In the genomic region with DNA sequence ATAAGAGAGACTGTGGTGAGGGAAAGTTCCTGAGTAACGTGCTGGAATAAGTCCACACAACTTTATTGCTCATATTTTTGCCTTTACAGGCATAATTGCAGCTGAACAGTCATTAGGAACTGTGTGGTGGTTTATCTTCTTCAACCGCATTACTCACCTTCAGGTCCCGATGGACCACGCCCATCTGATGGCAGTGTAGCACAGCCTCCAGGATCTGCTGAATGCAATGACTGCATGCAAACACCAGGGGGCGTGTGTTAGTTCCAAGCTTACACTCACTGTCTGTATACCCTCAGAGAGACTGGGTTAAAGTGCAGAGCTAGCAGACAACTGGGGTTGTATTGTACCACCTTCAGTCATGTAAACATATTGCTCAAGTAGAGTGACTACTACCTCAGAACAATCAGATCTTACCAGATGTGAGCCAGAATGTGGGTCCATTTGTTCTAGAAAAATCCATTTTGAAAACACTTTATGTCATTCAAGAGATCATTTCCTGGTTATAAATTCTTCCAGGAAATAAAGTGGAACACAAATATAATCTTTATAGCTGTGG, we compare ENCODE assay signal across 8 cellular contexts.
DNase-seq lines count a peak whose midpoint lies in the region; ATAC-seq, FAIRE-seq and TF ChIP-seq lines count a peak whose summit lies in the region.

No MANE protein-coding gene starts in this region.

- no peaks in the 10 kb centered on the region for H3K27me3 ChIP-seq in hepatocyte

- H3K27ac ChIP-seq in A549 = peak overlapping the region; percentile 53 to 55
- H3K27ac ChIP-seq in hepatocyte = peak overlapping the region; percentile 68

- H3K4me3 ChIP-seq in A549 = no peak overlapping the region
- H3K4me3 ChIP-seq in astrocyte of the cerebellum (ENCODE audit: low read depth, low read length) = no peak overlapping the region
- H3K4me3 ChIP-seq in hepatocyte = no peak overlapping the region
- H3K4me3 ChIP-seq in skeletal muscle cell (ENCODE audit: low read depth, low read length) = no peak overlapping the region

- TF ChIP-seq RAD21 in A549 (conservative IDR thresholded peaks at IDR 0.05 in 1 of 2, IDR thresholded peaks at IDR 0.05 in 1 of 2) = peak; percentile 80 to 83

- POLR2A ChIA-PET in A549 (lab: Yijun Ruan, JAX) = interaction anchor here (0.6 to 1.1 kb wide), 3 partner anchors 98 to 213 kb away, joined by 3 read pairs; no protein-coding TSS in a partner anchor

- no peaks in the 10 kb centered on the region for H3K9me2 ChIP-seq in hepatocyte (replicated peaks; ENCODE audit: insufficient read depth)

- peaks cover 25% of the 10 kb centered on the region for H3K4me1 ChIP-seq in A549
- no peaks in the 10 kb centered on the region for H3K4me1 ChIP-seq in hepatocyte (ENCODE audit: insufficient read depth)

- no peak for TF ChIP-seq POLR2A in A549 (IDR thresholded peaks at IDR 0.05; ENCODE audit: low read length)

- peak; percentile 100 for ATAC-seq in A549
- peak; percentile 99 for ATAC-seq in GM18517 (IDR thresholded peaks at IDR 0.05; ENCODE audit: unreplicated experiment)
- peak; percentile 100 for ATAC-seq in HG03039 (IDR thresholded peaks at IDR 0.05; ENCODE audit: unreplicated experiment)

- H3K9me3 ChIP-seq in A549 = no peaks in the 10 kb centered on the region
- no peaks in the 10 kb centered on the region for H3K9me3 ChIP-seq in hepatocyte (ENCODE audit: low read depth)

- in situ Hi-C loops in astrocyte of the cerebellum (cut with HindIII; ENCODE audit: low sequenced_read_pairs) = no loop called here

- FAIRE-seq in A549 (lab: Jason Lieb, UNC) = no peak

- H3K36me3 ChIP-seq in hepatocyte (replicated peaks; ENCODE audit: insufficient read depth, low read depth) = no peaks in the 10 kb centered on the region

- no peak overlapping the region for H2AFZ ChIP-seq in hepatocyte

- peaks cover under 1% of the 10 kb centered on the region for H3K79me2 ChIP-seq in hepatocyte

- TF ChIP-seq EP300 in A549 (IDR thresholded peaks at IDR 0.05) = no peak

- DNase-seq in A549 (ENCODE audit: low read depth in 1 of 2, low spot score in 1 of 2) (peak; percentile 60 to 93), NCI-H2081 (lab: John Stamatoyannopoulos, UW) (peak; percentile 69 to 85), T-helper 9 cell (peak; percentile 80), astrocyte of the cerebellum (ENCODE audit: low read depth) (peak; percentile 92), hepatocyte (ENCODE audit: low spot score) (peak; percentile 95), skeletal muscle cell (ENCODE audit: low read depth) (peak; percentile 91)

- 3% methylated on average over 5 of the region's 5 CpGs for WGBS in A549 (ENCODE audit: missing lambda C conversion rate)
- WGBS in hepatocyte (ENCODE audit: low lambda C conversion rate, missing lambda C conversion rate) = 14% methylated on average over 5 of the region's 5 CpGs

- H4K20me1 ChIP-seq in hepatocyte (ENCODE audit: insufficient read depth, poor library complexity, severe bottlenecking) = no peaks in the 10 kb centered on the region

- CTCF ChIA-PET in A549 (lab: Yijun Ruan, JAX) = interaction anchor here (0.6 to 2.0 kb wide), 35 partner anchors 10 to 838 kb away, joined by 3 to 9 read pairs (median 3); no protein-coding TSS in a partner anchor

- H3K4me2 ChIP-seq in A549 (peak overlapping the region; percentile 52), hepatocyte (peak overlapping the region; percentile 5)

- TF ChIP-seq CTCF in A549 (IDR thresholded peaks at IDR 0.05) (peak; percentile 83), astrocyte of the cerebellum (IDR thresholded peaks at IDR 0.05; ENCODE audit: low read depth, low read length, missing control alignments) (peak; percentile 96), hepatocyte (IDR thresholded peaks at IDR 0.05; ENCODE audit: poor library complexity) (peak; percentile 91)

TF ChIP-seq in A549, 52 proteins besides CTCF, POLR2A, EP300 and RAD21:
- TF ChIP-seq HOXB13 (CRISPR knock-in tag; IDR thresholded peaks at IDR 0.05; ENCODE audit: low read depth) (no peak), CEBPB (IDR thresholded peaks at IDR 0.05) (peak; percentile 46 to 74; a peak in 2 of 4 replicates), HOXB5 (CRISPR knock-in tag; IDR thresholded peaks at IDR 0.05) (no peak), SMC3 (IDR thresholded peaks at IDR 0.05) (peak; percentile 92), BCL3 (IDR thresholded peaks at IDR 0.05) (no peak), RFX5 (IDR thresholded peaks at IDR 0.05) (no peak), POLR2AphosphoS2 (conservative IDR thresholded peaks at IDR 0.05; ENCODE audit: low read length) (no peak), NFE2L2 (conservative IDR thresholded peaks at IDR 0.05; ENCODE audit: low read length) (no peak), MAFK (IDR thresholded peaks at IDR 0.05; ENCODE audit: partially characterized antibody) (peak; percentile 61), FOSB (CRISPR knock-in tag; IDR thresholded peaks at IDR 0.05) (no peak), REST (IDR thresholded peaks at IDR 0.05) (no peak), ATOH8 (CRISPR knock-in tag; IDR thresholded peaks at IDR 0.05; ENCODE audit: low read depth) (no peak), E2F6 (IDR thresholded peaks at IDR 0.05; ENCODE audit: borderline replicate concordance, low read depth) (no peak)
- TF ChIP-seq, protein P1, sequence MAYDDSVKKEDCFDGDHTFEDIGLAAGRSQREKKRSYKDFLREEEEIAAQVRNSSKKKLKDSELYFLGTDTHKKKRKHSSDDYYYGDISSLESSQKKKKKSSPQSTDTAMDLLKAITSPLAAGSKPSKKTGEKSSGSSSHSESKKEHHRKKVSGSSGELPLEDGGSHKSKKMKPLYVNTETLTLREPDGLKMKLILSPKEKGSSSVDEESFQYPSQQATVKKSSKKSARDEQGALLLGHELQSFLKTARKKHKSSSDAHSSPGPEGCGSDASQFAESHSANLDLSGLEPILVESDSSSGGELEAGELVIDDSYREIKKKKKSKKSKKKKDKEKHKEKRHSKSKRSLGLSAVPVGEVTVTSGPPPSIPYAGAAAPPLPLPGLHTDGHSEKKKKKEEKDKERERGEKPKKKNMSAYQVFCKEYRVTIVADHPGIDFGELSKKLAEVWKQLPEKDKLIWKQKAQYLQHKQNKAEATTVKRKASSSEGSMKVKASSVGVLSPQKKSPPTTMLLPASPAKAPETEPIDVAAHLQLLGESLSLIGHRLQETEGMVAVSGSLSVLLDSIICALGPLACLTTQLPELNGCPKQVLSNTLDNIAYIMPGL (CRISPR knock-in tag; IDR thresholded peaks at IDR 0.05; ENCODE audit: borderline replicate concordance) = no peak
- TF ChIP-seq, protein P2, sequence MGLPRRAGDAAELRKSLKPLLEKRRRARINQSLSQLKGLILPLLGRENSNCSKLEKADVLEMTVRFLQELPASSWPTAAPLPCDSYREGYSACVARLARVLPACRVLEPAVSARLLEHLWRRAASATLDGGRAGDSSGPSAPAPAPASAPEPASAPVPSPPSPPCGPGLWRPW (IDR thresholded peaks at IDR 0.05) = no peak
- TF ChIP-seq, protein P3, sequence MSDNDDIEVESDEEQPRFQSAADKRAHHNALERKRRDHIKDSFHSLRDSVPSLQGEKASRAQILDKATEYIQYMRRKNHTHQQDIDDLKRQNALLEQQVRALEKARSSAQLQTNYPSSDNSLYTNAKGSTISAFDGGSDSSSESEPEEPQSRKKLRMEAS (IDR thresholded peaks at IDR 0.05) = 0 out of 2 replicates have a peak, but pooled peaks have one; percentile 18
TF ChIP-seq in A549: peak in this region for 4.
